19 cellular contexts compared by ENCODE assay signal in the genomic region with DNA sequence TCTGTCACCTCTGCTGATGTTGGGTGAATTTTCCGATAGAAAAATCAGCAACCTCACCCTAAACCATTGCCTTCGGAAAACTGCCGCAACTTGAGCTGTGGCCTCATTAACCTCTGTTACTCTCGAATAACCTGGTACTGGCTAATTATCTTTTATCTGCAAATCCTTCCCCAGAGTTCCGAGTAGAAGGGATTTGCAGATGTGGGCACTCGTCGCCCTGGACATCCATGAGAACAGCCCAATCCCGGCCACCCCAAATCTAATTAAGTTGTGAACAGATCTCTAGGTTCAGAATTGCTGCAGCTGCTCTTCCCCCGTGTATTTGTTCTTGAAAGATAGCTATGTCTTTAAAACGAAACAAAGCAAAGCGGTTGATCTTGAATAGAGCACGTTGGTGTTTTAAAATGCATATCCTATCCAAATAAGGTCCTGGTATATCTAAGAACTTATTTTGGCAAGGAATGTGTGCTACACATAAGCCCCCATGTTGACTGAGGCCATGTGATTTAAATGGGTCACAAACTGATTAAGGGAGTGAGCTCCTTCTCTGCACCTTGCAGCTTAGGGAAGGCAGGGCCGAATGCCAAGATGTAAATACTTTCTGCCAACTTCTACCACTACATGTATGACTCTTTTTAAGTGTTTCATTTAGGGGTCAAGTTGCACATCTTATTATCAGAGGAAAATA.
A peak's percentile ranks its signal among the peaks of the same experiment; 100 is the strongest.
DNase-seq lines count a peak whose midpoint lies in the region; ATAC-seq, FAIRE-seq and TF ChIP-seq lines count a peak whose summit lies in the region.
"Had no signal": no experiment of that assay in that cellular context is flagged by ENCODE, and none has a peak within 500 bp of the region (broad histone marks: within the 10 kb centered on the region; RNA-seq: fewer than 3 reads in every experiment).

No MANE protein-coding gene starts in this region.

- DNase-seq in A549 (ENCODE audit: low read depth in 1 of 2, low spot score in 1 of 2): no peak
- DNase-seq in HFFc6: no peak
- peak; percentile 32 for DNase-seq in astrocyte of the hippocampus (ENCODE audit: low read depth, low spot score)
- DNase-seq in neuronal stem cell (ENCODE audit: low spot score): no peak
- no peak for DNase-seq in NCI-H526 treated with DMSO at 0.1 percent for 48 hours (lab: John Stamatoyannopoulos, UW)
- no peak for DNase-seq in stimulated activated CD4-positive, alpha-beta T cell treated with anti-CD3 and anti-CD28 coated beads, Interleukin-4, amount 100 ng/mL, for 4 hours
- no peak for DNase-seq in dorsolateral prefrontal cortex
- DNase-seq: activated CD4-positive, alpha-beta T cell treated with anti-CD3 and anti-CD28 coated beads for 4 hours; activated effector memory CD4-positive, alpha-beta T cell treated with Interleukin-2 at 50 U/mL for 16 hours; CD4-positive, alpha-beta T cell; NCI-H1694; upper lobe of left lung had no signal

- H4K8ac ChIP-seq in neuronal stem cell (ENCODE audit: low read depth, low read length): no peak overlapping the region

- H3K36me3 Mint-ChIP-seq in HFFc6 (ENCODE audit: low read depth): peaks cover 74% of the 10 kb centered on the region
- H3K36me3 Mint-ChIP-seq: activated CD8-positive, alpha-beta memory T cell treated with anti-CD3 and anti-CD28 coated beads, Interleukin-2, amount 10 ng/mL, durations not matched to agents 7 days and 5 days; stimulated activated memory B cell treated with anti-CD40 and anti-IgM and Interleukin-4, amounts not matched to agents 10 μg/mL and 1 μg/mL and 100 μg/mL, for 72 hours had no signal

- ATAC-seq in A549: no peak
- no peak for ATAC-seq in GM19328 (IDR thresholded peaks at IDR 0.05; ENCODE audit: unreplicated experiment)
- ATAC-seq: activated CD8-positive, alpha-beta memory T cell treated with anti-CD3 and anti-CD28 coated beads, Interleukin-2, amount 10 ng/mL, durations not matched to agents 7 days and 5 days; left lobe of liver; stimulated activated memory B cell treated with anti-CD40 and anti-IgM and Interleukin-4, amounts not matched to agents 10 μg/mL and 1 μg/mL and 100 μg/mL, for 72 hours had no signal

- TF ChIP-seq POLR2A in A549 (IDR thresholded peaks at IDR 0.05; ENCODE audit: low read length): no peak

- FAIRE-seq in A549 (lab: Jason Lieb, UNC): no peak
- FAIRE-seq: TTC549 had no signal

- H3K23ac ChIP-seq in neuronal stem cell (ENCODE audit: low read depth, low read length, poor library complexity): no peak overlapping the region

- H2BK120ac ChIP-seq in neuronal stem cell (ENCODE audit: low read depth, low read length): no peak overlapping the region

- H3K4me3 Mint-ChIP-seq in HFFc6: peak overlapping the region; percentile 44; the same call in 1 of the 2 replicates
- H3K4me3 Mint-ChIP-seq: activated CD8-positive, alpha-beta memory T cell treated with anti-CD3 and anti-CD28 coated beads, Interleukin-2, amount 10 ng/mL, durations not matched to agents 7 days and 5 days; CD4-positive, alpha-beta T cell; stimulated activated memory B cell treated with anti-CD40 and anti-IgM and Interleukin-4, amounts not matched to agents 10 μg/mL and 1 μg/mL and 100 μg/mL, for 72 hours had no signal

- H3K4me1 Mint-ChIP-seq in HFFc6 (ENCODE audit: low read depth): peaks cover 84% of the 10 kb centered on the region
- H3K4me1 Mint-ChIP-seq: activated CD8-positive, alpha-beta memory T cell treated with anti-CD3 and anti-CD28 coated beads, Interleukin-2, amount 10 ng/mL, durations not matched to agents 7 days and 5 days; stimulated activated memory B cell treated with anti-CD40 and anti-IgM and Interleukin-4, amounts not matched to agents 10 μg/mL and 1 μg/mL and 100 μg/mL, for 72 hours had no signal

- H2AK5ac ChIP-seq in neuronal stem cell (ENCODE audit: low read depth, low read length): no peak overlapping the region

- no peak overlapping the region for H2BK5ac ChIP-seq in neuronal stem cell (ENCODE audit: low read length)

- no peaks in the 10 kb centered on the region for H3K79me1 ChIP-seq in neuronal stem cell (ENCODE audit: low read depth, low read length)

- H3K27me3 Mint-ChIP-seq in HFFc6 (ENCODE audit: insufficient read depth): peaks cover 7% of the 10 kb centered on the region
- H3K27me3 Mint-ChIP-seq: stimulated activated memory B cell treated with anti-CD40 and anti-IgM and Interleukin-4, amounts not matched to agents 10 μg/mL and 1 μg/mL and 100 μg/mL, for 72 hours had no signal

- intact Hi-C loops in dorsolateral prefrontal cortex (cut with DNase I): loop anchor here in 1 of 2 donors (10.0 kb wide), 1 partner anchor 191 kb away; no protein-coding TSS in a partner anchor

- H3K36me3 ChIP-seq in neuronal stem cell (replicated peaks in 1 of 2; ENCODE audit: control insufficient read depth in 2 of 2, insufficient read depth in 2 of 2, low read length in 2 of 2): peaks cover 0 to 10% of the 10 kb centered on the region in 2 donors
- H3K36me3 ChIP-seq: neutrophil, right atrium auricular region, upper lobe of left lung had no signal

- peak overlapping the region; percentile 65 for H3K4me2 ChIP-seq in A549
- H3K4me2 ChIP-seq in neuronal stem cell (ENCODE audit: insufficient read depth, low read length, poor library complexity, severe bottlenecking): no peak overlapping the region

- no peaks in the 10 kb centered on the region for H3K9me3 Mint-ChIP-seq in HFFc6
- H3K9me3 Mint-ChIP-seq: CD4-positive, alpha-beta T cell; stimulated activated memory B cell treated with anti-CD40 and anti-IgM and Interleukin-4, amounts not matched to agents 10 μg/mL and 1 μg/mL and 100 μg/mL, for 72 hours had no signal

- 68% methylated on average over 13 of the region's 13 CpGs for WGBS in A549 (ENCODE audit: missing lambda C conversion rate)
- no CpG with 5 or more reads among the region's 13 CpGs for WGBS in neuronal stem cell (ENCODE audit: extremely low coverage in 2 of 2, insufficient read length in 2 of 2, insufficient replicate concordance in 1 of 2), 2 donors

- TF ChIP-seq RAD21 in A549 (conservative IDR thresholded peaks at IDR 0.05 in 1 of 2, IDR thresholded peaks at IDR 0.05 in 1 of 2): no peak

- no peak for TF ChIP-seq EP300 in A549 (IDR thresholded peaks at IDR 0.05)

- no peak overlapping the region for H3K9ac ChIP-seq in neuronal stem cell (ENCODE audit: low read depth, low read length, poor library complexity)

- H2AFZ ChIP-seq in neuronal stem cell (ENCODE audit: low read length): no peak overlapping the region

- no peak overlapping the region for H2BK12ac ChIP-seq in neuronal stem cell (ENCODE audit: low read length)

- TF ChIP-seq CTCF in A549 (IDR thresholded peaks at IDR 0.05) (no peak), HFFc6 (IDR thresholded peaks at IDR 0.05) (no peak), dorsolateral prefrontal cortex (IDR thresholded peaks at IDR 0.05 in 54 of 56, conservative IDR thresholded peaks at IDR 0.05 in 2 of 56; ENCODE audit: low read depth in 1 of 56, partially characterized antibody in 56 of 56) (no peak)

- POLR2A ChIA-PET in A549 (lab: Yijun Ruan, JAX): no interaction called here

- H3K9me3 ChIP-seq in A549 (no peaks in the 10 kb centered on the region), neuronal stem cell (replicated peaks in 1 of 2; ENCODE audit: control insufficient read depth in 2 of 2, insufficient read depth in 1 of 2, low read depth in 1 of 2, low read length in 2 of 2) (no peaks in the 10 kb centered on the region)
- H3K9me3 ChIP-seq: neutrophil, right atrium auricular region, upper lobe of left lung had no signal

- H3K4me3 ChIP-seq in A549: no peak overlapping the region
- no peak overlapping the region for H3K4me3 ChIP-seq in neuronal stem cell (ENCODE audit: low read length in 2 of 2)
- H3K4me3 ChIP-seq in dorsolateral prefrontal cortex: no peak overlapping the region
- H3K4me3 ChIP-seq: right atrium auricular region, upper lobe of left lung had no signal

- H3K27me3 ChIP-seq in neuronal stem cell (ENCODE audit: control insufficient read depth in 3 of 3, insufficient read depth in 3 of 3, low read depth in 1 of 3, low read length in 3 of 3) (no peaks in the 10 kb centered on the region), dorsolateral prefrontal cortex (no peaks in the 10 kb centered on the region)
- H3K27me3 ChIP-seq: right atrium auricular region, upper lobe of left lung had no signal

- H3K4me1 ChIP-seq in A549: peaks cover 78% of the 10 kb centered on the region
- peaks cover 26 to 29% of the 10 kb centered on the region in 2 donors for H3K4me1 ChIP-seq in neuronal stem cell (ENCODE audit: control insufficient read depth in 2 of 2, insufficient read depth in 1 of 2, low read depth in 1 of 2, low read length in 2 of 2)
- H3K4me1 ChIP-seq: right atrium auricular region had no signal

- peak overlapping the region; percentile 94 for H3K27ac Mint-ChIP-seq in HFFc6
- H3K27ac Mint-ChIP-seq: activated CD8-positive, alpha-beta memory T cell treated with anti-CD3 and anti-CD28 coated beads, Interleukin-2, amount 10 ng/mL, durations not matched to agents 7 days and 5 days; CD4-positive, alpha-beta T cell; stimulated activated memory B cell treated with anti-CD40 and anti-IgM and Interleukin-4, amounts not matched to agents 10 μg/mL and 1 μg/mL and 100 μg/mL, for 72 hours had no signal

- H3K4ac ChIP-seq in neuronal stem cell (ENCODE audit: low read length): no peak overlapping the region

- H3K27ac ChIP-seq in A549 (peak overlapping the region; percentile 96 to 99), neuronal stem cell (replicated peaks; ENCODE audit: low read length) (peak overlapping the region; percentile 24), dorsolateral prefrontal cortex (peak overlapping the region in 1 of 59 donors; percentile 72)
- H3K27ac ChIP-seq: neutrophil, right atrium auricular region, upper lobe of left lung had no signal

- no peak overlapping the region for H2BK15ac ChIP-seq in neuronal stem cell (ENCODE audit: low read length)

- H3K14ac ChIP-seq in neuronal stem cell (ENCODE audit: low read length): no peak overlapping the region

- CTCF ChIA-PET in A549 (lab: Yijun Ruan, JAX): interaction anchor here (0.6 to 1.7 kb wide), 6 partner anchors 9 to 189 kb away, joined by 3 to 5 read pairs (median 3); no protein-coding TSS in a partner anchor

- H4K91ac ChIP-seq in neuronal stem cell (ENCODE audit: low read depth, low read length, poor library complexity): no peak overlapping the region

- no peak overlapping the region for H3K18ac ChIP-seq in neuronal stem cell (ENCODE audit: low read length)

TF ChIP-seq in A549, 52 proteins besides CTCF, POLR2A, EP300 and RAD21:
- TF ChIP-seq HOXB13 (CRISPR knock-in tag; IDR thresholded peaks at IDR 0.05; ENCODE audit: low read depth) (no peak), EHF (CRISPR knock-in tag; IDR thresholded peaks at IDR 0.05) (no peak), ZNF302 (CRISPR knock-in tag; IDR thresholded peaks at IDR 0.05) (no peak), SMC3 (IDR thresholded peaks at IDR 0.05) (no peak), ZFP36 (IDR thresholded peaks at IDR 0.05; ENCODE audit: borderline replicate concordance, partially characterized antibody) (no peak), TP53 (CRISPR knock-in tag; IDR thresholded peaks at IDR 0.05) (no peak)
TF ChIP-seq in A549: peak in this region for 0.
